In the genomic region with DNA sequence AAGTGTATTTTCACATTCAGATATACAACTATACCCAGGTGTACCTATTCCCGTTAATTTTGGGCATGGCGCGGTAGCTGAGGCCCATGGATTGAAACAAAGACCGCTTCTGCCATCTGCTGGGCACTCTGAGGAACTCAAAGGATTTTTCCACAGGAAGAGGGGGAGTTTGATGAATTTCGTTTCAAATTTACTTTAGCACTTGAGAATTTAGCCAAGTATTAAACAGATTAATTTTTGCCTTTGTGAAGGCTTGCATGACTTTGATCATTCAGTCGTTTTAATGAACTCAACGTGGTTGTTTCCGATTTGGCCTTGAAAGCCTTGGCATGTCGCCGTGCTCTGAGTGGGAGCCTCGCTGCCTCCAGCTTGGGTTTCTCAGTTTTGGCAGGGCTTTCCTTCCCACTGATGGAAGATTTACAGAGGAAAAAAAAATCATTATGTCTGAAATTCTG, we compare ENCODE assay signal across 8 cellular contexts.
DNase-seq lines count a peak whose midpoint lies in the region; ATAC-seq and TF ChIP-seq lines count a peak whose summit lies in the region.

No MANE protein-coding gene starts in this region.

- H3K4me3 Mint-ChIP-seq in activated CD8-positive, alpha-beta memory T cell treated with anti-CD3 and anti-CD28 coated beads, Interleukin-2, amount 10 ng/mL, durations not matched to agents 7 days and 5 days, result peak overlapping the region; percentile 54
- H3K4me3 Mint-ChIP-seq in stimulated activated naive CD8-positive, alpha-beta T cell treated with anti-CD3 and anti-CD28 coated beads, Interleukin-15, amount 100 ng/mL, for 72 hours, result peak overlapping the region; percentile 67

- WGBS in GM23248 (ENCODE audit: low coverage in 1 of 2, low lambda C conversion rate in 2 of 2, missing lambda C conversion rate in 2 of 2), 2 experiments, result 2 to 3% methylated on average over 11 of the region's 11 CpGs

- CTCF ChIA-PET in BJ (lab: Yijun Ruan, JAX), result interaction anchor here (0.6 to 4.2 kb wide), 23 partner anchors 10 to 1047 kb away, joined by 3 to 38 read pairs (median 3); no protein-coding TSS in a partner anchor
- CTCF ChIA-PET in activated CD8-positive, alpha-beta memory T cell treated with anti-CD3 and anti-CD28 coated beads, Interleukin-2, amount 10 ng/mL, durations not matched to agents 7 days and 5 days (lab: Charles Lee), result interaction anchor here (0.8 to 3.3 kb wide), 20 partner anchors 9 to 1042 kb away, joined by 3 to 21 read pairs (median 4); no protein-coding TSS in a partner anchor

- POLR2A ChIA-PET in BJ (lab: Charles Lee), result no interaction called here

- no peak overlapping the region for H3K27ac ChIP-seq in GM23248
- H3K27ac ChIP-seq in muscle layer of duodenum (ENCODE audit: low read length), result no peak overlapping the region

- H3K9me3 ChIP-seq in GM23248 (ENCODE audit: low read depth) (no peaks in the 10 kb centered on the region), muscle layer of duodenum (ENCODE audit: control insufficient read depth in 1 of 2, low read length in 2 of 2) (no peaks in the 10 kb centered on the region)

- H3K9me2 ChIP-seq in GM23248 (ENCODE audit: insufficient read depth), result no peaks in the 10 kb centered on the region

- peaks cover 18% of the 10 kb centered on the region for H3K4me1 Mint-ChIP-seq in activated CD8-positive, alpha-beta memory T cell treated with anti-CD3 and anti-CD28 coated beads, Interleukin-2, amount 10 ng/mL, durations not matched to agents 7 days and 5 days
- H3K4me1 Mint-ChIP-seq in stimulated activated naive CD8-positive, alpha-beta T cell treated with anti-CD3 and anti-CD28 coated beads, Interleukin-15, amount 100 ng/mL, for 72 hours, result peaks cover 22% of the 10 kb centered on the region

- DNase-seq in BJ (ENCODE audit: low read depth) (no peak), GM23248 (peak; percentile 67), NCI-H226 (peak; percentile 32), epithelial cell of proximal tubule (ENCODE audit: low read depth) (peak; percentile 3)
- DNase-seq in activated CD8-positive, alpha-beta memory T cell treated with anti-CD3 and anti-CD28 coated beads, Interleukin-2, amount 10 ng/mL, durations not matched to agents 7 days and 5 days, result peak; percentile 47
- DNase-seq in stimulated activated naive CD8-positive, alpha-beta T cell treated with anti-CD3 and anti-CD28 coated beads, Interleukin-15, amount 100 ng/mL, for 72 hours, result peak; percentile 24 to 27

- H3K36me3 ChIP-seq in BJ (ENCODE audit: control insufficient read depth, insufficient read depth, low read length) (no peaks in the 10 kb centered on the region), GM23248 (ENCODE audit: low read depth) (no peaks in the 10 kb centered on the region), muscle layer of duodenum (ENCODE audit: control insufficient read depth in 1 of 2, insufficient read depth in 2 of 2, low read length in 2 of 2) (no peaks in the 10 kb centered on the region)

- no peaks in the 10 kb centered on the region for H4K20me1 ChIP-seq in GM23248 (ENCODE audit: insufficient read depth)

- peak overlapping the region; percentile 41 for H3K9ac ChIP-seq in GM23248

- H3K27ac Mint-ChIP-seq in activated CD8-positive, alpha-beta memory T cell treated with anti-CD3 and anti-CD28 coated beads, Interleukin-2, amount 10 ng/mL, durations not matched to agents 7 days and 5 days, result no peak overlapping the region
- peak overlapping the region in 1 of 2 donors; percentile 5 for H3K27ac Mint-ChIP-seq in stimulated activated naive CD8-positive, alpha-beta T cell treated with anti-CD3 and anti-CD28 coated beads, Interleukin-15, amount 100 ng/mL, for 72 hours

- peak overlapping the region; percentile 77 for H3K4me2 ChIP-seq in GM23248 (ENCODE audit: unreplicated experiment)

- H3K27me3 ChIP-seq in BJ (ENCODE audit: control insufficient read depth, insufficient read depth, low read length) (peaks cover 3% of the 10 kb centered on the region), GM23248 (replicated peaks; ENCODE audit: insufficient read depth) (no peaks in the 10 kb centered on the region), muscle layer of duodenum (ENCODE audit: low read depth, low read length) (no peaks in the 10 kb centered on the region)

- H3K9me3 Mint-ChIP-seq in activated CD8-positive, alpha-beta memory T cell treated with anti-CD3 and anti-CD28 coated beads, Interleukin-2, amount 10 ng/mL, durations not matched to agents 7 days and 5 days (ENCODE audit: low read depth), result no peaks in the 10 kb centered on the region
- H3K9me3 Mint-ChIP-seq in stimulated activated naive CD8-positive, alpha-beta T cell treated with anti-CD3 and anti-CD28 coated beads, Interleukin-15, amount 100 ng/mL, for 72 hours, result peaks cover 10 to 31% of the 10 kb centered on the region in 2 donors

- H3K4me3 ChIP-seq in BJ (ENCODE audit: low read depth, low read length) (peak overlapping the region; percentile 38), GM23248 (peak overlapping the region; percentile 74), epithelial cell of proximal tubule (ENCODE audit: low read depth, low read length) (peak overlapping the region; percentile 60), muscle layer of duodenum (ENCODE audit: low read depth in 1 of 2, low read length in 2 of 2) (peak overlapping the region; percentile 52 to 61)

- H3K27me3 Mint-ChIP-seq in activated CD8-positive, alpha-beta memory T cell treated with anti-CD3 and anti-CD28 coated beads, Interleukin-2, amount 10 ng/mL, durations not matched to agents 7 days and 5 days, result peaks cover 3% of the 10 kb centered on the region
- H3K27me3 Mint-ChIP-seq in stimulated activated naive CD8-positive, alpha-beta T cell treated with anti-CD3 and anti-CD28 coated beads, Interleukin-15, amount 100 ng/mL, for 72 hours, result peaks cover 8% of the 10 kb centered on the region

- H3K36me3 Mint-ChIP-seq in activated CD8-positive, alpha-beta memory T cell treated with anti-CD3 and anti-CD28 coated beads, Interleukin-2, amount 10 ng/mL, durations not matched to agents 7 days and 5 days, result peaks cover 6% of the 10 kb centered on the region

- in situ Hi-C loops in GM23248 (cut with MboI), result loop anchor here (25.0 kb wide), 1 partner anchor 494 kb away; no protein-coding TSS in a partner anchor

- ATAC-seq in activated CD8-positive, alpha-beta memory T cell treated with anti-CD3 and anti-CD28 coated beads, Interleukin-2, amount 10 ng/mL, durations not matched to agents 7 days and 5 days, result peak; percentile 55
- ATAC-seq in stimulated activated naive CD8-positive, alpha-beta T cell treated with anti-CD3 and anti-CD28 coated beads, Interleukin-15, amount 100 ng/mL, for 72 hours, result peak; percentile 56
- no peak for ATAC-seq in GM18909 (IDR thresholded peaks at IDR 0.05; ENCODE audit: poor library complexity, unreplicated experiment)

- TF ChIP-seq CTCF in BJ (IDR thresholded peaks at IDR 0.05; ENCODE audit: insufficient read depth, low read depth, low read length), result peak; percentile 79
- TF ChIP-seq CTCF in epithelial cell of proximal tubule (conservative IDR thresholded peaks at IDR 0.05; ENCODE audit: low read depth, low read length), result peak; percentile 80

- peaks cover 9% of the 10 kb centered on the region for H3K4me1 ChIP-seq in GM23248 (ENCODE audit: insufficient read depth)
- H3K4me1 ChIP-seq in muscle layer of duodenum (ENCODE audit: control insufficient read depth in 1 of 2, insufficient read depth in 2 of 2, low read length in 2 of 2), result peaks cover 0 to 28% of the 10 kb centered on the region in 2 donors

- H3F3A ChIP-seq in GM23248 (ENCODE audit: insufficient read depth), result peaks cover 8% of the 10 kb centered on the region; the same call in 1 of the 2 replicates

- peak overlapping the region; percentile 69 for H2AFZ ChIP-seq in GM23248

- H3K79me2 ChIP-seq in GM23248 (ENCODE audit: insufficient read depth), result no peaks in the 10 kb centered on the region
